ENCODE assay signal across 9 cellular contexts in the genomic region with DNA sequence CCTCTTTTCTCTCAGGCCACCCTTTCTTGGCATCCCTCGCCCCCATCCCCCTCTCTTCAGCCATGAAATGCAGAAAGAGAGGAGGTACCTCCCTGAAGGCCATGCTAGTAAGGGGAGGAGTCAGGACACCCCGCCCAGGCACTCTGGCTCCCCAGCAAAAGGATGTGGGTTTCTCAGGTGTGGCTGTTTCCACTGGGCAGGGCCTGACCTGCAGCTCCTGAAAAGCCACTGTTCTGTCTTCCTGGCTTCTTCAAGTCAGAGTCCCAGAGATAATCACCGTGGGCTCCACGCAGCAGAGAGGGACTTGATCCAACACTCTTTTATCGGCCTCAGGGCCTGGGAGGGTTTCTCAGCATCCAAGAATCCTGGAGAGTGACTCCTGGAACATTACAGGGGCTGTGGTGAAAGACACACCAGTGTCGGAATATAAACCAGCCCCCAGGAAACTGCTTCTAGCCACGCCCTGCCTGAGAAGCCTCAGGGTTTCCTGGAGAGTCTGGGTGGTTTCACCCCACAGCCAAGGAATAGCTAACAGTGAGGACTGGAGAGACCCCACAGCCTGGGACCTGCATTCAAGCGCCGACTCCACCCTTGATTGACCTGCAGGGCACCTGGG. TPM values are rescaled to one million over a fixed set of nuclear protein-coding genes. Genes with fewer than 3 reads are reported as not detected.
DNase-seq lines count a peak whose midpoint lies in the region; ATAC-seq and TF ChIP-seq lines count a peak whose summit lies in the region.
"Had no signal": no experiment of that assay in that cellular context is flagged by ENCODE, and none has a peak within 500 bp of the region (broad histone marks: within the 10 kb centered on the region; RNA-seq: fewer than 3 reads in every experiment).

No MANE protein-coding gene starts in this region.

- H3K4me1 ChIP-seq in foreskin keratinocyte (no peaks in the 10 kb centered on the region), gastroesophageal sphincter (no peaks in the 10 kb centered on the region)

- H3K4me3 Mint-ChIP-seq in stimulated activated effector memory CD8-positive, alpha-beta T cell treated with anti-CD3 and anti-CD28 coated beads, Interleukin-12 subunit alpha, Interleukin-12 subunit beta, amount 100 ng/mL, for 72 hours, result peak overlapping the region; percentile 32

- ATAC-seq in foreskin keratinocyte (peak; percentile 76), HG02973 (IDR thresholded peaks at IDR 0.05; ENCODE audit: unreplicated experiment) (no peak), gastroesophageal sphincter (no peak), GM19455 (IDR thresholded peaks at IDR 0.05; ENCODE audit: unreplicated experiment) (no peak), HG03442 (IDR thresholded peaks at IDR 0.05; ENCODE audit: unreplicated experiment) (no peak)
- ATAC-seq in stimulated activated effector memory CD8-positive, alpha-beta T cell treated with anti-CD3 and anti-CD28 coated beads, Interleukin-12 subunit alpha, Interleukin-12 subunit beta, amount 100 ng/mL, for 72 hours, result peak; percentile 86

- peaks cover 3% of the 10 kb centered on the region for H3K27me3 ChIP-seq in foreskin keratinocyte
- H3K27me3 ChIP-seq in gastroesophageal sphincter, result no peaks in the 10 kb centered on the region

- H3K36me3 Mint-ChIP-seq in stimulated activated effector memory CD8-positive, alpha-beta T cell treated with anti-CD3 and anti-CD28 coated beads, Interleukin-12 subunit alpha, Interleukin-12 subunit beta, amount 100 ng/mL, for 72 hours, result no peaks in the 10 kb centered on the region

- no peak for TF ChIP-seq EP300 in gastroesophageal sphincter (IDR thresholded peaks at IDR 0.05)

- no peaks in the 10 kb centered on the region for H3K9me3 Mint-ChIP-seq in stimulated activated effector memory CD8-positive, alpha-beta T cell treated with anti-CD3 and anti-CD28 coated beads, Interleukin-12 subunit alpha, Interleukin-12 subunit beta, amount 100 ng/mL, for 72 hours

- no peak overlapping the region for H3K4me3 ChIP-seq in gastroesophageal sphincter

- no peak for TF ChIP-seq POLR2A in gastroesophageal sphincter (IDR thresholded peaks at IDR 0.05)

- DNase-seq in OCI-M1 (lab: John Stamatoyannopoulos, UW) (peak; percentile 6), activated T-cell treated with anti-CD3 and anti-CD28 coated beads for 1 hour (ENCODE audit: low read depth) (peak; percentile 23), foreskin keratinocyte (peak; percentile 18 to 54)
- peak; percentile 10 to 55 for DNase-seq in stimulated activated effector memory CD8-positive, alpha-beta T cell treated with anti-CD3 and anti-CD28 coated beads, Interleukin-12 subunit alpha, Interleukin-12 subunit beta, amount 100 ng/mL, for 72 hours (ENCODE audit: low spot score in 2 of 2)

- H3K36me3 ChIP-seq in gastroesophageal sphincter, result no peaks in the 10 kb centered on the region

- no peak overlapping the region for H3K27ac ChIP-seq in foreskin keratinocyte
- no peak overlapping the region for H3K27ac ChIP-seq in gastroesophageal sphincter

- H3K9me3 ChIP-seq in gastroesophageal sphincter, result no peaks in the 10 kb centered on the region

- H3K4me1 Mint-ChIP-seq in stimulated activated effector memory CD8-positive, alpha-beta T cell treated with anti-CD3 and anti-CD28 coated beads, Interleukin-12 subunit alpha, Interleukin-12 subunit beta, amount 100 ng/mL, for 72 hours, result peaks cover 31% of the 10 kb centered on the region

- H3K27ac Mint-ChIP-seq in stimulated activated effector memory CD8-positive, alpha-beta T cell treated with anti-CD3 and anti-CD28 coated beads, Interleukin-12 subunit alpha, Interleukin-12 subunit beta, amount 100 ng/mL, for 72 hours, result peak overlapping the region; percentile 81

- 70 to 83% methylated on average over 2 to 4 of the region's 9 CpGs for WGBS in gastroesophageal sphincter (ENCODE audit: low coverage in 1 of 2), 2 donors

- TF ChIP-seq CTCF in foreskin keratinocyte (conservative IDR thresholded peaks at IDR 0.05) (no peak), gastroesophageal sphincter (IDR thresholded peaks at IDR 0.05) (no peak)

RNA-seq across cellular contexts. Expression of a gene that starts 45.7 kb away (rescaled TPM):
- total RNA-seq in foreskin keratinocyte (0.04 TPM in 1 of 2 replicates, not detected in the other), gastroesophageal sphincter (10 to 100 TPM; 31.1 to 74.6 (median 34.7) TPM)
- polyA plus RNA-seq in foreskin keratinocyte, result 0.06 TPM in 1 of 2 replicates, not detected in the other
- total RNA-seq: NCI-H460 had no signal

Comparison
In these comparisons a context has a peak if more than half of its experiments do, and no peak if none do; other contexts are left out.
1. ATAC-seq: peak in foreskin keratinocyte (single experiment) and stimulated activated effector memory CD8-positive, alpha-beta T cell treated with anti-CD3 and anti-CD28 coated beads, Interleukin-12 subunit alpha, Interleukin-12 subunit beta, amount 100 ng/mL, for 72 hours (single experiment); none in HG02973 (single experiment), gastroesophageal sphincter (single experiment), GM19455 (single experiment) and HG03442 (single experiment).
2. RNA of a gene that starts 45.7 kb away (total RNA-seq): 31.1 to 74.6 TPM in gastroesophageal sphincter; 0.04 TPM in foreskin keratinocyte; every median in the first group is over 10 times any median in the second.
3. Peak in every context shown above with its lines, with median percentiles within 50 percentile points of each other: DNase-seq.